9 cellular contexts compared by ENCODE assay signal in genomic region chr1:183622884-183623785, GRCh38. TPM values are rescaled to one million over a fixed set of nuclear protein-coding genes. Genes with fewer than 3 reads are reported as not detected.
DNase-seq lines count a peak whose midpoint lies in the region; ATAC-seq and TF ChIP-seq lines count a peak whose summit lies in the region.
"Had no signal": no experiment of that assay in that cellular context is flagged by ENCODE, and none has a peak within 500 bp of the region (broad histone marks: within the 10 kb centered on the region; RNA-seq: fewer than 3 reads in every experiment).

No MANE protein-coding gene starts in this region.

- peak; percentile 79 to 91 for ATAC-seq in CD4-positive, CD25-positive, alpha-beta regulatory T cell (ENCODE audit: low read depth in 2 of 2)
- peak; percentile 83 for ATAC-seq in GM18907 (IDR thresholded peaks at IDR 0.05; ENCODE audit: unreplicated experiment)
- peak; percentile 71 for ATAC-seq in HG03280 (IDR thresholded peaks at IDR 0.05; ENCODE audit: unreplicated experiment)
- peak; percentile 85 for ATAC-seq in activated CD8-positive, alpha-beta memory T cell treated with anti-CD3 and anti-CD28 coated beads, Interleukin-2, amount 10 ng/mL, durations not matched to agents 7 days and 5 days
- peak; percentile 90 for ATAC-seq in esophagus mucosa
- peak; percentile 67 to 72 for ATAC-seq in natural killer cell treated with Interleukin-12 subunit alpha and Interleukin-12 subunit beta and Interleukin-15 and Interleukin-18, amount 100 ng/mL, for 72 hours

- no peaks in the 10 kb centered on the region for H3K27me3 Mint-ChIP-seq in CD4-positive, CD25-positive, alpha-beta regulatory T cell
- no peaks in the 10 kb centered on the region for H3K27me3 Mint-ChIP-seq in activated CD8-positive, alpha-beta memory T cell treated with anti-CD3 and anti-CD28 coated beads, Interleukin-2, amount 10 ng/mL, durations not matched to agents 7 days and 5 days
- H3K27me3 Mint-ChIP-seq in natural killer cell treated with Interleukin-12 subunit alpha and Interleukin-12 subunit beta and Interleukin-15 and Interleukin-18, amount 100 ng/mL, for 72 hours: no peaks in the 10 kb centered on the region

- H3K4me1 Mint-ChIP-seq in CD4-positive, CD25-positive, alpha-beta regulatory T cell: peaks cover 5 to 22% (median 16%) of the 10 kb centered on the region in 4 donors
- peaks cover 4% of the 10 kb centered on the region for H3K4me1 Mint-ChIP-seq in activated CD8-positive, alpha-beta memory T cell treated with anti-CD3 and anti-CD28 coated beads, Interleukin-2, amount 10 ng/mL, durations not matched to agents 7 days and 5 days
- H3K4me1 Mint-ChIP-seq in natural killer cell treated with Interleukin-12 subunit alpha and Interleukin-12 subunit beta and Interleukin-15 and Interleukin-18, amount 100 ng/mL, for 72 hours (ENCODE audit: low read depth in 2 of 2): peaks cover 7% of the 10 kb centered on the region in 2 donors

- peaks cover 21% of the 10 kb centered on the region for H3K36me3 Mint-ChIP-seq in CD4-positive, CD25-positive, alpha-beta regulatory T cell
- peaks cover 17% of the 10 kb centered on the region for H3K36me3 Mint-ChIP-seq in activated CD8-positive, alpha-beta memory T cell treated with anti-CD3 and anti-CD28 coated beads, Interleukin-2, amount 10 ng/mL, durations not matched to agents 7 days and 5 days
- peaks cover 14% of the 10 kb centered on the region for H3K36me3 Mint-ChIP-seq in natural killer cell treated with Interleukin-12 subunit alpha and Interleukin-12 subunit beta and Interleukin-15 and Interleukin-18, amount 100 ng/mL, for 72 hours

- peak in 2 of 3 experiments; percentile 19 to 42 for TF ChIP-seq CTCF in vagina (IDR thresholded peaks at IDR 0.05)

- H3K4me3 ChIP-seq in CD4-positive, CD25-positive, alpha-beta regulatory T cell (ENCODE audit: low read depth, low read length): no peak overlapping the region
- H3K4me3 ChIP-seq in vagina: no peak overlapping the region
- H3K4me3 ChIP-seq: SJSA1 had no signal

- H3K9me3 Mint-ChIP-seq in CD4-positive, CD25-positive, alpha-beta regulatory T cell: no peaks in the 10 kb centered on the region
- no peaks in the 10 kb centered on the region for H3K9me3 Mint-ChIP-seq in activated CD8-positive, alpha-beta memory T cell treated with anti-CD3 and anti-CD28 coated beads, Interleukin-2, amount 10 ng/mL, durations not matched to agents 7 days and 5 days (ENCODE audit: low read depth)
- H3K9me3 Mint-ChIP-seq in natural killer cell treated with Interleukin-12 subunit alpha and Interleukin-12 subunit beta and Interleukin-15 and Interleukin-18, amount 100 ng/mL, for 72 hours: no peaks in the 10 kb centered on the region

- H3K27ac Mint-ChIP-seq in CD4-positive, CD25-positive, alpha-beta regulatory T cell: peak overlapping the region in 1 of 3 donors; percentile 42
- no peak overlapping the region for H3K27ac Mint-ChIP-seq in activated CD8-positive, alpha-beta memory T cell treated with anti-CD3 and anti-CD28 coated beads, Interleukin-2, amount 10 ng/mL, durations not matched to agents 7 days and 5 days
- H3K27ac Mint-ChIP-seq in natural killer cell treated with Interleukin-12 subunit alpha and Interleukin-12 subunit beta and Interleukin-15 and Interleukin-18, amount 100 ng/mL, for 72 hours: peak overlapping the region; percentile 18 to 53

- CTCF ChIA-PET in activated CD8-positive, alpha-beta memory T cell treated with anti-CD3 and anti-CD28 coated beads, Interleukin-2, amount 10 ng/mL, durations not matched to agents 7 days and 5 days (lab: Charles Lee): interaction anchor here (2.2 kb wide), 1 partner anchor 11 kb away, joined by 7 read pairs; no protein-coding TSS in a partner anchor

- peak; percentile 19 to 77 (median 51) for DNase-seq in CD4-positive, CD25-positive, alpha-beta regulatory T cell
- peak; percentile 28 to 66 for DNase-seq in NCI-H524 (lab: John Stamatoyannopoulos, UW)
- peak; percentile 64 for DNase-seq in activated CD8-positive, alpha-beta memory T cell treated with anti-CD3 and anti-CD28 coated beads, Interleukin-2, amount 10 ng/mL, durations not matched to agents 7 days and 5 days
- DNase-seq in natural killer cell treated with Interleukin-12 subunit alpha and Interleukin-12 subunit beta and Interleukin-15 and Interleukin-18, amount 100 ng/mL, for 72 hours (ENCODE audit: low spot score): no peak
- DNase-seq in vagina (ENCODE audit: extremely low spot score in 2 of 2): no peak

- peaks cover 7% of the 10 kb centered on the region for H3K4me1 ChIP-seq in CD4-positive, CD25-positive, alpha-beta regulatory T cell (ENCODE audit: control insufficient read depth, insufficient read depth, low read length, poor library complexity, severe bottlenecking)
- H3K4me1 ChIP-seq in vagina: peaks cover 16% of the 10 kb centered on the region
- H3K4me1 ChIP-seq: SJSA1 had no signal

- no peak overlapping the region for H3K4me3 Mint-ChIP-seq in CD4-positive, CD25-positive, alpha-beta regulatory T cell
- no peak overlapping the region for H3K4me3 Mint-ChIP-seq in activated CD8-positive, alpha-beta memory T cell treated with anti-CD3 and anti-CD28 coated beads, Interleukin-2, amount 10 ng/mL, durations not matched to agents 7 days and 5 days
- H3K4me3 Mint-ChIP-seq in natural killer cell treated with Interleukin-12 subunit alpha and Interleukin-12 subunit beta and Interleukin-15 and Interleukin-18, amount 100 ng/mL, for 72 hours: no peak overlapping the region

- no peaks in the 10 kb centered on the region for H3K9me3 ChIP-seq in CD4-positive, CD25-positive, alpha-beta regulatory T cell (ENCODE audit: control insufficient read depth in 2 of 2, low read length in 2 of 2)
- H3K9me3 ChIP-seq in vagina: no peaks in the 10 kb centered on the region
- H3K9me3 ChIP-seq: SJSA1 had no signal

- intact Hi-C loops in vagina (cut with DNase I): no loop called here

- TF ChIP-seq POLR2A in vagina (IDR thresholded peaks at IDR 0.05): no peak

- H3K36me3 ChIP-seq in CD4-positive, CD25-positive, alpha-beta regulatory T cell (ENCODE audit: control insufficient read depth, insufficient read depth, low read length): peaks cover 25% of the 10 kb centered on the region
- H3K36me3 ChIP-seq in vagina: peaks cover 0 to 14% of the 10 kb centered on the region in 2 donors

- H3K27ac ChIP-seq in CD4-positive, CD25-positive, alpha-beta regulatory T cell (ENCODE audit: insufficient read depth, low read length, poor library complexity, severe bottlenecking): peak overlapping the region; percentile 9
- H3K27ac ChIP-seq in vagina: peak overlapping the region; percentile 24
- H3K27ac ChIP-seq: SJSA1 had no signal

- no peaks in the 10 kb centered on the region for H3K27me3 ChIP-seq in CD4-positive, CD25-positive, alpha-beta regulatory T cell (ENCODE audit: control insufficient read depth, insufficient read depth, low read length)
- no peaks in the 10 kb centered on the region for H3K27me3 ChIP-seq in vagina
- H3K27me3 ChIP-seq: SJSA1 had no signal

RNA-seq across cellular contexts. Expression of gene ARPC5, which starts 12.4 kb away (rescaled TPM):
- 76.3 TPM for total RNA-seq in CD4-positive, CD25-positive, alpha-beta regulatory T cell
- 100 to 1,000 TPM; 347 to 541 (median 415) TPM for polyA plus RNA-seq in CD4-positive, CD25-positive, alpha-beta regulatory T cell
- total RNA-seq in activated CD8-positive, alpha-beta memory T cell treated with anti-CD3 and anti-CD28 coated beads, Interleukin-2, amount 10 ng/mL, durations not matched to agents 7 days and 5 days: 100 to 1,000 TPM; 205 to 216 TPM
- total RNA-seq in esophagus mucosa (97.8 TPM), vagina (48.4 TPM)
- 100 to 1,000 TPM; 120 to 221 TPM for total RNA-seq in natural killer cell treated with Interleukin-12 subunit alpha and Interleukin-12 subunit beta and Interleukin-15 and Interleukin-18, amount 100 ng/mL, for 72 hours

RNA-seq across cellular contexts. Expression of gene APOBEC4, which starts 30.0 kb away (rescaled TPM):
- not detected for total RNA-seq in CD4-positive, CD25-positive, alpha-beta regulatory T cell
- polyA plus RNA-seq in CD4-positive, CD25-positive, alpha-beta regulatory T cell: not detected
- not detected for total RNA-seq in activated CD8-positive, alpha-beta memory T cell treated with anti-CD3 and anti-CD28 coated beads, Interleukin-2, amount 10 ng/mL, durations not matched to agents 7 days and 5 days
- total RNA-seq in esophagus mucosa (not detected), vagina (not detected)
- not detected for total RNA-seq in natural killer cell treated with Interleukin-12 subunit alpha and Interleukin-12 subunit beta and Interleukin-15 and Interleukin-18, amount 100 ng/mL, for 72 hours
- total RNA-seq: SJSA1 had no signal

RNA-seq across cellular contexts. Expression of gene NCF2, which starts 32.9 kb away (rescaled TPM):
- total RNA-seq in CD4-positive, CD25-positive, alpha-beta regulatory T cell: 9.3 TPM
- polyA plus RNA-seq in CD4-positive, CD25-positive, alpha-beta regulatory T cell: 10 to 100 TPM in 1 of 4 donors, 1 to 10 TPM in 3; 2.8 to 20.0 (median 5.4) TPM
- 1 to 10 TPM; 6.0 to 9.8 TPM for total RNA-seq in activated CD8-positive, alpha-beta memory T cell treated with anti-CD3 and anti-CD28 coated beads, Interleukin-2, amount 10 ng/mL, durations not matched to agents 7 days and 5 days
- total RNA-seq in esophagus mucosa (8.3 TPM), vagina (12.5 TPM)
- total RNA-seq in natural killer cell treated with Interleukin-12 subunit alpha and Interleukin-12 subunit beta and Interleukin-15 and Interleukin-18, amount 100 ng/mL, for 72 hours: 10 to 100 TPM in 1 of 2 donors, 1 to 10 TPM in 1; 5.4 to 20.5 TPM

Comparison
In these comparisons a context has a peak if more than half of its experiments do, and no peak if none do; other contexts are left out.
1. DNase-seq: peak in CD4-positive, CD25-positive, alpha-beta regulatory T cell (3 of 3), NCI-H524 (2 of 2) and activated CD8-positive, alpha-beta memory T cell treated with anti-CD3 and anti-CD28 coated beads, Interleukin-2, amount 10 ng/mL, durations not matched to agents 7 days and 5 days (single experiment); none in natural killer cell treated with Interleukin-12 subunit alpha and Interleukin-12 subunit beta and Interleukin-15 and Interleukin-18, amount 100 ng/mL, for 72 hours (single experiment) and vagina (0 of 2).
2. Peak in every context shown above with its lines, with median percentiles within 50 percentile points of each other: ATAC-seq.